7 cellular contexts compared by ENCODE assay signal in genomic region chr1:21022279-21023040, GRCh38.
DNase-seq lines count a peak whose midpoint lies in the region; ATAC-seq and TF ChIP-seq lines count a peak whose summit lies in the region.

No MANE protein-coding gene starts in this region.

- peak in 1 of 2 donors; percentile 75 for TF ChIP-seq POLR2A in adrenal gland (IDR thresholded peaks at IDR 0.05)
- peak in 1 of 2 donors; percentile 68 for TF ChIP-seq POLR2A in gastrocnemius medialis (IDR thresholded peaks at IDR 0.05)

- peak overlapping the region in 1 of 4 donors; percentile 44 for H3K4me3 ChIP-seq in adrenal gland
- peak overlapping the region; percentile 35 for H3K4me3 ChIP-seq in left ventricle myocardium inferior
- peak overlapping the region; percentile 11 to 48 (median 28) for H3K4me3 ChIP-seq in gastrocnemius medialis

- in situ Hi-C loops in gastrocnemius medialis (cut with MboI; ENCODE audit: low sequenced_read_pairs in 4 of 4), result no loop called here

- DNase-seq in GDM1 (lab: John Stamatoyannopoulos, UW) (peak; percentile 62), HUDEP-2 (lab: John Stamatoyannopoulos, UW; ENCODE audit: unreplicated experiment in 76 of 76) (peak in 46 of 76 experiments; percentile 2 to 78 (median 42)), NOMO-1 (lab: John Stamatoyannopoulos, UW; ENCODE audit: unreplicated experiment in 2 of 2) (peak; percentile 43 to 91), adrenal gland (peak; percentile 63 to 87 (median 79)), left ventricle myocardium inferior (no peak), gastrocnemius medialis (peak; percentile 75 to 81)

- intact Hi-C loops in adrenal gland (cut with DNase I), result no loop called here
- intact Hi-C loops in left ventricle myocardium inferior (cut with micrococcal nuclease), result no loop called here
- intact Hi-C loops in gastrocnemius medialis (cut with DNase I; ENCODE audit: low total_unique reads), result no loop called here

- H3K9me3 ChIP-seq in adrenal gland (replicated peaks in 1 of 3), result no peaks in the 10 kb centered on the region
- H3K9me3 ChIP-seq in left ventricle myocardium inferior (replicated peaks), result no peaks in the 10 kb centered on the region
- no peaks in the 10 kb centered on the region for H3K9me3 ChIP-seq in gastrocnemius medialis

- 16 to 22% (median 19%) methylated on average over 6 of the region's 6 CpGs for WGBS in adrenal gland, 4 donors

- peaks cover 17 to 31% of the 10 kb centered on the region in 2 donors for H3K4me1 ChIP-seq in adrenal gland (replicated peaks in 1 of 2)
- peaks cover 23% of the 10 kb centered on the region for H3K4me1 ChIP-seq in left ventricle myocardium inferior
- peaks cover 30 to 31% of the 10 kb centered on the region in 2 donors for H3K4me1 ChIP-seq in gastrocnemius medialis

- H3K36me3 ChIP-seq in adrenal gland (replicated peaks in 1 of 2) (no peaks in the 10 kb centered on the region), left ventricle myocardium inferior (no peaks in the 10 kb centered on the region), gastrocnemius medialis (no peaks in the 10 kb centered on the region)

- H3K27me3 ChIP-seq in adrenal gland, result no peaks in the 10 kb centered on the region
- H3K27me3 ChIP-seq in left ventricle myocardium inferior (ENCODE audit: low read depth), result no peaks in the 10 kb centered on the region
- no peaks in the 10 kb centered on the region for H3K27me3 ChIP-seq in gastrocnemius medialis

- ATAC-seq in GM21447 (IDR thresholded peaks at IDR 0.05; ENCODE audit: unreplicated experiment) (peak; percentile 86), gastrocnemius medialis (peak; percentile 99 to 100)

- H3K27ac ChIP-seq in adrenal gland (peak overlapping the region; percentile 80 to 96 (median 94)), left ventricle myocardium inferior (replicated peaks) (peak overlapping the region; percentile 86), gastrocnemius medialis (peak overlapping the region; percentile 93 to 97 (median 94))

- TF ChIP-seq CTCF in adrenal gland (IDR thresholded peaks at IDR 0.05), result no peak
- TF ChIP-seq CTCF in left ventricle myocardium inferior (IDR thresholded peaks at IDR 0.05; ENCODE audit: borderline replicate concordance), result no peak
- no peak for TF ChIP-seq CTCF in gastrocnemius medialis (IDR thresholded peaks at IDR 0.05 in 4 of 5, conservative IDR thresholded peaks at IDR 0.05 in 1 of 5)
